8 cellular contexts compared by ENCODE assay signal in the genomic region with DNA sequence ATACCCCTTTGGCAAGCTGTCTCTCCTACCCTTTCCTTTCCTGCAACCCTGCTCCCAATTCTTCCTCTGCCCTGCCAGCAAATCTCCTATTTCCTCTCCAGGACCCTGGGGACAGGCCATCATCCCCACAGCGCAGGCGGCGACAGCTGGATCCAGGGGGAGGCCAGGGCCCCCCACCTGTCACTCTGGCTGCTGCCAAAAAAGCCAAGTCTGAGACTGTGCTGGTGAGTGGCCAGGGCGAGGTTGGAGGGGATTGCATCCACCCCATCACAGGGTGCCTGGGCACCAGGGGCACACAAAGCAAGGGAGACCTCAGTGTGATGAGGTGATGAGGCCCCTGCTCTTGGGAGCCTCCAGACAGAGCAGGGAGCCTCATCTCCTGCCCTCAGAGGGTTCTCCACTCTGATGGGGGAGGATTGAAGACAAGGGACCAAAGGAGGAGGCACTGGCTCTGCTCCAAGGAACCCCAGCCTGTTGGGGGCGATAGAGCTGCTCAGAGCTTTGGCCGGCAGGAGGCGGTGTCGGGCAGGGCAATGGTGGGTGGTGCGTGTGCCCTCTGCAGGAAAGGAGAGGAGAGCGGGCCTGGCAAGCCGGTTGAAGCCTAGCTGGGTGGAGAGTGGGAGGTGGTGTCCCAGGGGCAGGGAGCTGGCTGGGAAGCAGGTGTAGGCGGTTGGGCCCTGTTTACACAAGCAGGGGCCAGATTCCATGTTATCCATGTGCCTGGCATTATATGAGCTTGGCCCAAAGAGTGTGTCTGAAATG. TPM values are rescaled to one million over a fixed set of nuclear protein-coding genes. Genes with fewer than 3 reads are reported as not detected.
DNase-seq lines count a peak whose midpoint lies in the region; ATAC-seq, FAIRE-seq and TF ChIP-seq lines count a peak whose summit lies in the region.

No MANE protein-coding gene starts in this region.

- H3K79me2 ChIP-seq in MM.1S (ENCODE audit: low read length) (no peaks in the 10 kb centered on the region), GM12878 (ENCODE audit: control insufficient read depth, insufficient read depth, low read length) (no peaks in the 10 kb centered on the region)

- POLR2A ChIA-PET in GM12878 (lab: Charles Lee): no interaction called here

- TF ChIP-seq RAD21 in GM12878 (IDR thresholded peaks at IDR 0.05; ENCODE audit: insufficient read depth, low read depth, low read length): peak; percentile 37; the same call in 1 of the 2 replicates

- peaks cover 12% of the 10 kb centered on the region for H3F3A ChIP-seq in MM.1S (ENCODE audit: insufficient read depth, low read length)

- SMC1A ChIA-PET in GM12878 (lab: Charles Lee; ENCODE audit: uncharacterized antibody, unreplicated experiment): interaction anchor here (1.1 kb wide), 1 partner anchor 53 kb away, joined by 3 read pairs; no protein-coding TSS in a partner anchor

- ATAC-seq in GM12878 (peak; percentile 77), lower lobe of right lung (peak; percentile 46 to 60), HG03469 (IDR thresholded peaks at IDR 0.05; ENCODE audit: unreplicated experiment) (no peak)

- H3K4me1 ChIP-seq in MM.1S (ENCODE audit: low read length) (peaks cover 40% of the 10 kb centered on the region), GM12878 (ENCODE audit: control insufficient read depth, insufficient read depth, low read length) (peaks cover 5% of the 10 kb centered on the region; the same call in 1 of the 2 replicates), lower lobe of right lung (no peaks in the 10 kb centered on the region)

- H4K20me1 ChIP-seq in MM.1S (ENCODE audit: insufficient read depth, low read length): no peaks in the 10 kb centered on the region
- H4K20me1 ChIP-seq in GM12878 (ENCODE audit: control insufficient read depth, insufficient read depth): no peaks in the 10 kb centered on the region

- H3K27ac ChIP-seq in MM.1S (ENCODE audit: low read length) (peak overlapping the region; percentile 82; the same call in 1 of the 2 replicates), GM12878 (ENCODE audit: control insufficient read depth, insufficient read depth) (no peak overlapping the region), lower lobe of right lung (no peak overlapping the region)

- RAD21 ChIA-PET in GM12878 (lab: Charles Lee; ENCODE audit: unreplicated experiment): no interaction called here

- H3K9me2 ChIP-seq in MM.1S (replicated peaks; ENCODE audit: insufficient read depth, low read length): no peaks in the 10 kb centered on the region

- H3K4me3 ChIP-seq in MM.1S (ENCODE audit: low read length): no peak overlapping the region
- H3K4me3 ChIP-seq in GM12878: no peak overlapping the region
- no peak overlapping the region for H3K4me3 ChIP-seq in lower lobe of right lung

- H2AFZ ChIP-seq in MM.1S (ENCODE audit: low read length) (no peak overlapping the region), GM12878 (ENCODE audit: control insufficient read depth, low read depth, low read length) (no peak overlapping the region)

- DNase-seq in Daoy (ENCODE audit: low read depth): peak; percentile 71
- no peak for DNase-seq in MM.1S
- DNase-seq in GM12878 (ENCODE audit: low read depth, low spot score): no peak
- DNase-seq in lower lobe of right lung: peak; percentile 65
- DNase-seq in hypothalamus (lab: John Stamatoyannopoulos, UW): no peak
- no peak for DNase-seq in stimulated activated CD4-positive, alpha-beta T cell treated with anti-CD3 and anti-CD28 coated beads, Interleukin-12 subunit alpha, Interleukin-12 subunit beta, amount 100 ng/mL, for 4 hours
- DNase-seq in RCC 7860 (ENCODE audit: low spot score): no peak

- intact Hi-C loops in GM12878 (cut with micrococcal nuclease; ENCODE audit: unreplicated experiment): loop anchor here (1.0 kb wide), 1 partner anchor 23 kb away; a partner anchor contains a TSS
- intact Hi-C loops in lower lobe of right lung (cut with DNase I): loop anchor here (10.0 kb wide), 1 partner anchor 55 kb away; no protein-coding TSS in a partner anchor

- TF ChIP-seq POLR2A in GM12878 (IDR thresholded peaks at IDR 0.05; ENCODE audit: low read depth, low read length): no peak

- no peaks in the 10 kb centered on the region for H3K36me3 ChIP-seq in MM.1S (replicated peaks; ENCODE audit: insufficient read depth, low read length)
- H3K36me3 ChIP-seq in GM12878 (ENCODE audit: control insufficient read depth in 2 of 2, insufficient read depth in 2 of 2, low read length in 1 of 2): peaks cover 0 to 4% of the 10 kb centered on the region in 2 experiments; a peak in 2 of 4 replicates
- peaks cover 97% of the 10 kb centered on the region for H3K36me3 ChIP-seq in lower lobe of right lung

- in situ Hi-C loops in GM12878 (cut with MboI): no loop called here

- BruUV-seq in GM12878 (replicated peaks; lab: Mats Ljungman, UMichigan): no TSS peak

- H3K27me3 ChIP-seq in MM.1S (replicated peaks; ENCODE audit: insufficient read depth, low read length) (no peaks in the 10 kb centered on the region), GM12878 (replicated peaks in 1 of 2; ENCODE audit: control insufficient read depth in 2 of 2, insufficient read depth in 2 of 2, low read length in 1 of 2) (no peaks in the 10 kb centered on the region), lower lobe of right lung (ENCODE audit: low read depth) (no peaks in the 10 kb centered on the region)

- TF ChIP-seq CTCF in MM.1S (IDR thresholded peaks at IDR 0.05; ENCODE audit: low read length) (peak; percentile 30), GM12878 (IDR thresholded peaks at IDR 0.05 in 2 of 3, conservative IDR thresholded peaks at IDR 0.05 in 1 of 3; ENCODE audit: control insufficient read depth in 2 of 3, extremely low read depth in 1 of 3, insufficient read depth in 1 of 3, low read depth in 3 of 3, low read length in 3 of 3) (peak; percentile 42 to 72 (median 55)), lower lobe of right lung (IDR thresholded peaks at IDR 0.05) (peak; percentile 50)

- H3K9ac ChIP-seq in MM.1S (ENCODE audit: low read length) (no peak overlapping the region), GM12878 (ENCODE audit: control insufficient read depth, insufficient read depth, low read length) (no peak overlapping the region)

- TF ChIP-seq EP300 in GM12878 (IDR thresholded peaks at IDR 0.05; ENCODE audit: borderline replicate concordance in 1 of 2, control insufficient read depth in 1 of 2, low read depth in 2 of 2, low read length in 2 of 2): no peak

- H3K9me3 ChIP-seq in MM.1S (replicated peaks; ENCODE audit: insufficient read depth, low read length) (no peaks in the 10 kb centered on the region), GM12878 (replicated peaks; ENCODE audit: control insufficient read depth, insufficient read depth, low read length) (no peaks in the 10 kb centered on the region), lower lobe of right lung (no peaks in the 10 kb centered on the region)

- WGBS in GM12878 (ENCODE audit: insufficient coverage, insufficient replicate concordance, low lambda C conversion rate, missing lambda C conversion rate): 73% methylated on average over 12 of the region's 12 CpGs

- CTCF ChIA-PET in GM12878 (lab: Yijun Ruan, JAX): interaction anchor here (0.6 to 2.8 kb wide), 8 partner anchors 12 to 76 kb away, joined by 3 to 9 read pairs (median 3); a partner anchor contains a TSS

- FAIRE-seq in GM12878 (lab: Jason Lieb, UNC) (no peak), RCC 7860 (lab: Jason Lieb, UNC) (no peak)

- no peak overlapping the region for H3K4me2 ChIP-seq in MM.1S (ENCODE audit: low read depth, low read length)
- no peak overlapping the region for H3K4me2 ChIP-seq in GM12878 (ENCODE audit: control insufficient read depth, insufficient read depth)

RNA-seq across cellular contexts. Expression of a gene that starts 15.6 kb away (rescaled TPM):
- total RNA-seq in Daoy (2014; rRNA removed; shearing (Covaris generic)): 4.5 and 5.7 TPM in 2 replicates
- 16.9 and 18.0 TPM in 2 replicates for total RNA-seq in GM12878 (2013; cell fraction: nucleolus; rRNA removed)
- total RNA-seq in GM12878 (2014; rRNA removed) (9.7 and 12.3 TPM in 2 replicates), GM12878 (2014; rRNA removed; fragmentation: Illumina TruSeq; extraction: Trizol) (6.5 and 8.6 TPM in 2 replicates), GM12878 (2021) (14.2 and 16.1 TPM in 2 replicates), lower lobe of right lung (35.7 TPM)
- polyA plus RNA-seq in GM12878 (2011; ENCODE audit: low read depth): 4.5 TPM
- polyA plus RNA-seq in GM12878 (2011; rRNA removed) (8.8 and 22.6 TPM in 2 replicates), GM12878 (2014; fragmentation: Illumina TruSeq; extraction: Trizol) (9.8 and 12.3 TPM in 2 replicates), GM12878 (2014; fragmentation: Nextera tagmentation; extraction: Ambion mirVana) (1 to 10 TPM in 1 of 2 experiments, under 1 TPM in 1; 0.98 to 1.2 TPM), GM12878 (2014; rRNA removed) (9.6 and 16.0 TPM in 2 replicates), GM12878 (2016; fragmentation: Nextera tagmentation; extraction: Ambion mirVana) (10 to 100 TPM; 17.5 to 20.2 TPM)
- 33.3 and 38.8 TPM in 2 replicates for polyA plus RNA-seq in GM12878 (2011; cell fraction: cytosol; rRNA removed)
- 92.2 and 108 TPM in 2 replicates for polyA plus RNA-seq in GM12878 (2011; cell fraction: nucleus; rRNA removed)
- 9.1 and 10.7 TPM in 2 replicates for polyA plus RNA-seq in GM12878 (2012)
- polyA minus RNA-seq in GM12878 (2011; rRNA and poly(A)+ RNA removed): 22.7 and 37.5 TPM in 2 replicates
- polyA minus RNA-seq in GM12878 (2011; cell fraction: cytosol; rRNA and poly(A)+ RNA removed): 9.5 and 15.8 TPM in 2 replicates
- 16.0 and 35.1 TPM in 2 replicates for polyA minus RNA-seq in GM12878 (2011; cell fraction: nucleus; rRNA and poly(A)+ RNA removed)

RNA-seq across cellular contexts. Expression of a gene that starts 23.6 kb away (rescaled TPM):
- total RNA-seq in Daoy (2014; rRNA removed; shearing (Covaris generic)): 70.8 and 76.5 TPM in 2 replicates
- 22.3 and 23.3 TPM in 2 replicates for total RNA-seq in GM12878 (2013; cell fraction: nucleolus; rRNA removed)
- total RNA-seq in GM12878 (2014; rRNA removed) (10.3 and 13.4 TPM in 2 replicates), GM12878 (2014; rRNA removed; fragmentation: Illumina TruSeq; extraction: Trizol) (6.6 and 6.9 TPM in 2 replicates), GM12878 (2021) (12.5 and 14.3 TPM in 2 replicates), lower lobe of right lung (162 TPM)
- 1.8 TPM for polyA plus RNA-seq in GM12878 (2011; ENCODE audit: low read depth)
- polyA plus RNA-seq in GM12878 (2011; rRNA removed) (4.3 and 6.9 TPM in 2 replicates), GM12878 (2014; fragmentation: Illumina TruSeq; extraction: Trizol) (3.8 and 6.6 TPM in 2 replicates), GM12878 (2014; fragmentation: Nextera tagmentation; extraction: Ambion mirVana) (under 1 TPM; 0.29 to 0.86 TPM), GM12878 (2014; rRNA removed) (7.1 and 10.5 TPM in 2 replicates), GM12878 (2016; fragmentation: Nextera tagmentation; extraction: Ambion mirVana) (1 to 10 TPM; 4.0 to 4.6 TPM)
- polyA plus RNA-seq in GM12878 (2011; cell fraction: cytosol; rRNA removed): 10.9 and 12.4 TPM in 2 replicates
- polyA plus RNA-seq in GM12878 (2011; cell fraction: nucleus; rRNA removed): 28.4 and 35.6 TPM in 2 replicates
- polyA plus RNA-seq in GM12878 (2012): 3.0 and 3.2 TPM in 2 replicates
- polyA minus RNA-seq in GM12878 (2011; rRNA and poly(A)+ RNA removed): 15.2 and 22.9 TPM in 2 replicates
- polyA minus RNA-seq in GM12878 (2011; cell fraction: cytosol; rRNA and poly(A)+ RNA removed): 12.0 and 17.7 TPM in 2 replicates
- polyA minus RNA-seq in GM12878 (2011; cell fraction: nucleus; rRNA and poly(A)+ RNA removed): 20.2 and 36.4 TPM in 2 replicates

RNA-seq across cellular contexts. Expression of a gene that starts 50.4 kb away (rescaled TPM):
- total RNA-seq in Daoy (2014; rRNA removed; shearing (Covaris generic)): 1.7 and 2.6 TPM in 2 replicates
- total RNA-seq in GM12878 (2013; cell fraction: nucleolus; rRNA removed): 2.6 and 4.3 TPM in 2 replicates
- total RNA-seq in GM12878 (2014; rRNA removed) (0.17 and 0.22 TPM in 2 replicates), GM12878 (2014; rRNA removed; fragmentation: Illumina TruSeq; extraction: Trizol) (0.22 and 0.74 TPM in 2 replicates), GM12878 (2021) (1.3 and 1.7 TPM in 2 replicates), lower lobe of right lung (9.2 TPM)
- polyA plus RNA-seq in GM12878 (2011; ENCODE audit: low read depth): 0.58 TPM
- polyA plus RNA-seq in GM12878 (2011; rRNA removed) (0.32 and 1.3 TPM in 2 replicates), GM12878 (2014; fragmentation: Illumina TruSeq; extraction: Trizol) (0.19 and 0.25 TPM in 2 replicates), GM12878 (2014; fragmentation: Nextera tagmentation; extraction: Ambion mirVana) (not detected), GM12878 (2014; rRNA removed) (0.51 and 1.4 TPM in 2 replicates), GM12878 (2016; fragmentation: Nextera tagmentation; extraction: Ambion mirVana) (under 1 TPM in 1 of 2 experiments, not detected in 1; 0.06 TPM)
- polyA plus RNA-seq in GM12878 (2011; cell fraction: cytosol; rRNA removed): 0.51 and 1.2 TPM in 2 replicates
- 8.0 and 8.3 TPM in 2 replicates for polyA plus RNA-seq in GM12878 (2011; cell fraction: nucleus; rRNA removed)
- polyA plus RNA-seq in GM12878 (2012): 0.45 and 0.66 TPM in 2 replicates
- polyA minus RNA-seq in GM12878 (2011; rRNA and poly(A)+ RNA removed): 0.59 and 2.0 TPM in 2 replicates
- polyA minus RNA-seq in GM12878 (2011; cell fraction: cytosol; rRNA and poly(A)+ RNA removed): 0.73 TPM in 1 of 2 replicates, not detected in the other
- 1.1 and 1.8 TPM in 2 replicates for polyA minus RNA-seq in GM12878 (2011; cell fraction: nucleus; rRNA and poly(A)+ RNA removed)

Comparison
In these comparisons a context has a peak if more than half of its experiments do, and no peak if none do; other contexts are left out.
1. DNase-seq: peak in Daoy (single experiment) and lower lobe of right lung (single experiment); none in MM.1S (single experiment), GM12878 (single experiment), hypothalamus (0 of 51), stimulated activated CD4-positive, alpha-beta T cell treated with anti-CD3 and anti-CD28 coated beads, Interleukin-12 subunit alpha, Interleukin-12 subunit beta, amount 100 ng/mL, for 4 hours (single experiment) and RCC 7860 (single experiment).
2. Peak in every context shown above with its lines, with median percentiles within 50 percentile points of each other: CTCF ChIP-seq.